Comparison of ENCODE assay signal across 16 cellular contexts in genomic region chr17:61144876-61145564, GRCh38.
DNase-seq lines count a peak whose midpoint lies in the region; ATAC-seq, FAIRE-seq and TF ChIP-seq lines count a peak whose summit lies in the region.
"Had no signal": no experiment of that assay in that cellular context is flagged by ENCODE, and none has a peak within 500 bp of the region (broad histone marks: within the 10 kb centered on the region; RNA-seq: fewer than 3 reads in every experiment).

No MANE protein-coding gene starts in this region.

- H3K9me1 ChIP-seq in IMR-90 (ENCODE audit: insufficient read depth, low read length) = no peaks in the 10 kb centered on the region

- WGBS in A549 (ENCODE audit: missing lambda C conversion rate) = 87% methylated on average over 8 of the region's 8 CpGs
- WGBS in IMR-90 (ENCODE audit: extremely low coverage in 2 of 2, insufficient read length in 1 of 2), 2 experiments = 61% methylated on average over 3 of the region's 8 CpGs; no CpG with 5 or more reads in 1 of the 2 experiments
- WGBS in GM12878 (ENCODE audit: insufficient coverage, insufficient replicate concordance, low lambda C conversion rate, missing lambda C conversion rate) = 67% methylated on average over 8 of the region's 8 CpGs

- SMC1A ChIA-PET in GM12878 (lab: Charles Lee; ENCODE audit: uncharacterized antibody, unreplicated experiment) = interaction anchor here (0.9 kb wide), 1 partner anchor 80 kb away, joined by 3 read pairs; no protein-coding TSS in a partner anchor

- dilution Hi-C loops in IMR-90 (cut with HindIII; ENCODE audit: low sequenced_read_pairs, unreplicated experiment) = no loop called here

- H3K4me2 ChIP-seq in A549 (no peak overlapping the region), IMR-90 (ENCODE audit: low read depth, low read length) (no peak overlapping the region), GM12878 (ENCODE audit: control insufficient read depth, insufficient read depth) (no peak overlapping the region)

- no peaks in the 10 kb centered on the region for H3K79me1 ChIP-seq in IMR-90 (ENCODE audit: low read depth in 1 of 2, low read length in 2 of 2)

- POLR2A ChIA-PET in A549 (lab: Yijun Ruan, JAX) = no interaction called here
- POLR2A ChIA-PET in IMR-90 (lab: Charles Lee; ENCODE audit: unreplicated experiment) = no interaction called here
- POLR2A ChIA-PET in GM12878 (lab: Charles Lee) = no interaction called here

- H4K20me1 ChIP-seq in IMR-90 (ENCODE audit: insufficient read depth, low read length) (no peaks in the 10 kb centered on the region), GM12878 (ENCODE audit: control insufficient read depth, insufficient read depth) (no peaks in the 10 kb centered on the region)

- in situ Hi-C loops in IMR-90 (cut with MboI; ENCODE audit: low sequenced_read_pairs) = no loop called here
- in situ Hi-C loops in GM12878 (cut with MboI) = no loop called here

- peak overlapping the region; percentile 34; the same call in 1 of the 2 replicates for H2BK20ac ChIP-seq in IMR-90 (ENCODE audit: low read depth, low read length)

- peak overlapping the region; percentile 36; the same call in 1 of the 2 replicates for H2BK120ac ChIP-seq in IMR-90 (ENCODE audit: low read depth, low read length)

- RAD21 ChIA-PET in GM12878 (lab: Charles Lee; ENCODE audit: unreplicated experiment) = no interaction called here

- H3K27me3 ChIP-seq in IMR-90 (ENCODE audit: control insufficient read depth, insufficient read depth, low read length) (no peaks in the 10 kb centered on the region), GM12878 (replicated peaks in 1 of 2; ENCODE audit: control insufficient read depth in 2 of 2, insufficient read depth in 2 of 2, low read length in 1 of 2) (no peaks in the 10 kb centered on the region)
- H3K27me3 ChIP-seq in effector memory CD4-positive, alpha-beta T cell (replicated peaks; ENCODE audit: control insufficient read depth, insufficient read depth, low read length, poor library complexity, severe bottlenecking) = no peaks in the 10 kb centered on the region

- H3K27me3 Mint-ChIP-seq in naive B cell = no peaks in the 10 kb centered on the region
- H3K27me3 Mint-ChIP-seq in activated T-helper 1 cell treated with anti-CD3 and anti-CD28 coated beads, Interleukin-12 subunit alpha, Interleukin-12 subunit beta, Interleukin-2, Interleukin-4 antibody, amounts not matched to agents 30 ng/mL and 10 ng/mL and 1 ng/mL, durations not matched to agents 14 hours and 24 hours and 36 hours (ENCODE audit: insufficient read depth) = no peaks in the 10 kb centered on the region

- H4K8ac ChIP-seq in IMR-90 (ENCODE audit: low read depth in 2 of 2, low read length in 2 of 2) = peak overlapping the region in 1 of 2 experiments; percentile 29; a peak in 2 of 4 replicates

- CTCF ChIA-PET in A549 (lab: Yijun Ruan, JAX) = interaction anchor here (1.0 to 1.1 kb wide), 2 partner anchors 15 to 36 kb away, joined by 3 to 4 read pairs; no protein-coding TSS in a partner anchor
- CTCF ChIA-PET in IMR-90 (lab: Yijun Ruan, JAX) = no interaction called here
- CTCF ChIA-PET in GM12878 (lab: Yijun Ruan, JAX) = no interaction called here

- H3K27ac ChIP-seq in A549 (no peak overlapping the region), IMR-90 (ENCODE audit: insufficient read depth, low read length) (no peak overlapping the region), GM12878 (ENCODE audit: control insufficient read depth, insufficient read depth) (no peak overlapping the region)
- H3K27ac ChIP-seq in effector memory CD4-positive, alpha-beta T cell (ENCODE audit: insufficient read depth, low read length, poor library complexity, severe bottlenecking) = no peak overlapping the region
- H3K27ac ChIP-seq: parathyroid adenoma had no signal

- H2AFZ ChIP-seq in IMR-90 (replicated peaks; ENCODE audit: low read length, poor library complexity) = no peak overlapping the region
- peak overlapping the region; percentile 8 for H2AFZ ChIP-seq in GM12878 (ENCODE audit: control insufficient read depth, low read depth, low read length)
- H2AFZ ChIP-seq: parathyroid adenoma had no signal

- H2BK15ac ChIP-seq in IMR-90 (ENCODE audit: low read depth, low read length) = peak overlapping the region; percentile 4; the same call in 1 of the 3 replicates

- 0 out of 2 replicates have a peak overlapping the region, but pooled peaks have one; percentile 2 for H4K91ac ChIP-seq in IMR-90 (ENCODE audit: insufficient read depth, low read depth, low read length)

- no peaks in the 10 kb centered on the region for H3K9me3 ChIP-seq in A549
- no peaks in the 10 kb centered on the region for H3K9me3 ChIP-seq in IMR-90 (ENCODE audit: control insufficient read depth, insufficient read depth, low read length)
- H3K9me3 ChIP-seq in GM12878 (replicated peaks; ENCODE audit: control insufficient read depth, insufficient read depth, low read length) = no peaks in the 10 kb centered on the region
- H3K9me3 ChIP-seq in effector memory CD4-positive, alpha-beta T cell (ENCODE audit: control insufficient read depth, low read length) = no peaks in the 10 kb centered on the region

- no peak overlapping the region for H3K23ac ChIP-seq in IMR-90 (ENCODE audit: low read depth, low read length)

- H3K4me3 Mint-ChIP-seq in naive B cell = peak overlapping the region; percentile 42 to 87 (median 78)
- H3K4me3 Mint-ChIP-seq in activated T-helper 1 cell treated with anti-CD3 and anti-CD28 coated beads, Interleukin-12 subunit alpha, Interleukin-12 subunit beta, Interleukin-2, Interleukin-4 antibody, amounts not matched to agents 30 ng/mL and 10 ng/mL and 1 ng/mL, durations not matched to agents 14 hours and 24 hours and 36 hours = no peak overlapping the region

- H3K56ac ChIP-seq in IMR-90 (ENCODE audit: extremely low read depth, insufficient read depth, low read length) = no peak overlapping the region

- FAIRE-seq in A549 (lab: Jason Lieb, UNC) = peak; percentile 32
- FAIRE-seq in GM12878 (lab: Jason Lieb, UNC) = peak; percentile 44

- H3K9ac ChIP-seq in IMR-90 (ENCODE audit: low read depth, low read length) (no peak overlapping the region), GM12878 (ENCODE audit: control insufficient read depth, insufficient read depth, low read length) (no peak overlapping the region)

- no peaks in the 10 kb centered on the region for H3K9me3 Mint-ChIP-seq in naive B cell
- H3K9me3 Mint-ChIP-seq in activated T-helper 1 cell treated with anti-CD3 and anti-CD28 coated beads, Interleukin-12 subunit alpha, Interleukin-12 subunit beta, Interleukin-2, Interleukin-4 antibody, amounts not matched to agents 30 ng/mL and 10 ng/mL and 1 ng/mL, durations not matched to agents 14 hours and 24 hours and 36 hours = no peaks in the 10 kb centered on the region

- H3K4me1 ChIP-seq in A549 = peaks cover 5% of the 10 kb centered on the region; the same call in 1 of the 3 replicates
- peaks cover 3% of the 10 kb centered on the region for H3K4me1 ChIP-seq in IMR-90 (ENCODE audit: control insufficient read depth, insufficient read depth, low read length)
- no peaks in the 10 kb centered on the region for H3K4me1 ChIP-seq in GM12878 (ENCODE audit: control insufficient read depth, insufficient read depth, low read length)
- peaks cover 1% of the 10 kb centered on the region for H3K4me1 ChIP-seq in effector memory CD4-positive, alpha-beta T cell (ENCODE audit: control insufficient read depth, insufficient read depth, low read length, poor library complexity, severe bottlenecking)

- no peak overlapping the region for H2AK9ac ChIP-seq in IMR-90 (replicated peaks; ENCODE audit: low read depth, low read length, poor library complexity)

- ATAC-seq in A549 (no peak), IMR-90 (ENCODE audit: low read depth) (no peak), GM12878 (no peak), naive B cell (ENCODE audit: low read depth in 2 of 2) (peak; percentile 60 to 64), left lobe of liver (no peak)
- ATAC-seq: activated CD4-positive, CD25-positive, alpha-beta regulatory T cell treated with anti-CD3 and anti-CD28 coated beads, Interleukin-2, amount 50 U/mL, for 24 hours had no signal

- H3K36me3 ChIP-seq in IMR-90 (ENCODE audit: control insufficient read depth, insufficient read depth, low read length) (no peaks in the 10 kb centered on the region), GM12878 (ENCODE audit: control insufficient read depth in 2 of 2, insufficient read depth in 2 of 2, low read length in 1 of 2) (no peaks in the 10 kb centered on the region)
- no peaks in the 10 kb centered on the region for H3K36me3 ChIP-seq in effector memory CD4-positive, alpha-beta T cell (ENCODE audit: control insufficient read depth, insufficient read depth, low read length)

- H3K79me2 ChIP-seq in GM12878 (ENCODE audit: control insufficient read depth, insufficient read depth, low read length) = no peaks in the 10 kb centered on the region
- H3K79me2 ChIP-seq: parathyroid adenoma had no signal

- no TSS peak for BruUV-seq in IMR-90 (replicated peaks; lab: Mats Ljungman, UMichigan)
- BruUV-seq in GM12878 (replicated peaks; lab: Mats Ljungman, UMichigan) = no TSS peak

- no peak overlapping the region; the same call in 1 of the 2 replicates for H4K5ac ChIP-seq in IMR-90 (ENCODE audit: low read depth, low read length)

- H3K18ac ChIP-seq in IMR-90 (ENCODE audit: low read depth, low read length) = no peak overlapping the region

- intact Hi-C loops in IMR-90 (cut with micrococcal nuclease) (no loop called here), GM12878 (cut with micrococcal nuclease; ENCODE audit: unreplicated experiment) (no loop called here)
- intact Hi-C loops in activated T-helper 1 cell treated with anti-CD3 and anti-CD28 coated beads, Interleukin-12 subunit alpha, Interleukin-12 subunit beta, Interleukin-2, Interleukin-4 antibody, amounts not matched to agents 30 ng/mL and 10 ng/mL and 1 ng/mL, durations not matched to agents 14 hours and 24 hours and 36 hours (cut with micrococcal nuclease) = no loop called here

- H2AK5ac ChIP-seq in IMR-90 (ENCODE audit: low read depth, low read length) = no peak overlapping the region

- TF ChIP-seq POLR2A in A549 (IDR thresholded peaks at IDR 0.05; ENCODE audit: low read length) = no peak
- TF ChIP-seq POLR2A in IMR-90 (IDR thresholded peaks at IDR 0.05; ENCODE audit: low read depth, low read length) = no peak
- no peak for TF ChIP-seq POLR2A in GM12878 (IDR thresholded peaks at IDR 0.05; ENCODE audit: low read depth, low read length)

- H3K27ac Mint-ChIP-seq in naive B cell = peak overlapping the region; percentile 76 to 96 (median 84)
- H3K27ac Mint-ChIP-seq in activated T-helper 1 cell treated with anti-CD3 and anti-CD28 coated beads, Interleukin-12 subunit alpha, Interleukin-12 subunit beta, Interleukin-2, Interleukin-4 antibody, amounts not matched to agents 30 ng/mL and 10 ng/mL and 1 ng/mL, durations not matched to agents 14 hours and 24 hours and 36 hours = no peak overlapping the region

- TF ChIP-seq RAD21 in A549 (conservative IDR thresholded peaks at IDR 0.05 in 1 of 2, IDR thresholded peaks at IDR 0.05 in 1 of 2) (no peak), IMR-90 (IDR thresholded peaks at IDR 0.05; ENCODE audit: low read length) (no peak), GM12878 (IDR thresholded peaks at IDR 0.05; ENCODE audit: insufficient read depth, low read depth, low read length) (no peak)

- no peaks in the 10 kb centered on the region for H3K36me3 Mint-ChIP-seq in naive B cell
- no peaks in the 10 kb centered on the region for H3K36me3 Mint-ChIP-seq in activated T-helper 1 cell treated with anti-CD3 and anti-CD28 coated beads, Interleukin-12 subunit alpha, Interleukin-12 subunit beta, Interleukin-2, Interleukin-4 antibody, amounts not matched to agents 30 ng/mL and 10 ng/mL and 1 ng/mL, durations not matched to agents 14 hours and 24 hours and 36 hours (ENCODE audit: low read depth)

- 0 out of 2 replicates have a peak overlapping the region, but pooled peaks have one; percentile 1 for H3K4ac ChIP-seq in IMR-90 (ENCODE audit: low read depth, low read length)

- DNase-seq in A549 (ENCODE audit: low read depth in 1 of 2, low spot score in 1 of 2) (no peak), IMR-90 (no peak), GM12878 (ENCODE audit: low read depth, low spot score) (no peak), naive B cell (peak; percentile 14), left lobe of liver (ENCODE audit: low spot score) (no peak)
- no peak for DNase-seq in activated T-helper 1 cell treated with anti-CD3 and anti-CD28 coated beads, Interleukin-12 subunit alpha, Interleukin-12 subunit beta, Interleukin-2, Interleukin-4 antibody, amounts not matched to agents 30 ng/mL and 10 ng/mL and 1 ng/mL, durations not matched to agents 14 hours and 24 hours and 36 hours (ENCODE audit: low spot score)
- DNase-seq in activated CD4-positive, alpha-beta T cell treated with anti-CD3 and anti-CD28 coated beads, Interleukin-2, amount 50 U/mL, for 48 hours = no peak
- no peak for DNase-seq in effector memory CD4-positive, alpha-beta T cell
- DNase-seq: central memory CD4-positive, alpha-beta T cell; HCEC 1CT; kidney; NCI-H345; RPMI8226; stimulated activated CD4-positive, alpha-beta T cell treated with anti-CD3 and anti-CD28 coated beads, Interleukin-4, amount 100 ng/mL, for 24 hours had no signal

- no peak overlapping the region for H2BK5ac ChIP-seq in IMR-90 (ENCODE audit: low read depth, low read length, poor library complexity, severe bottlenecking)

- H3K4me3 ChIP-seq in A549 (no peak overlapping the region), IMR-90 (ENCODE audit: insufficient read depth, low read depth, low read length) (no peak overlapping the region), GM12878 (no peak overlapping the region)
- H3K4me3 ChIP-seq in effector memory CD4-positive, alpha-beta T cell (ENCODE audit: insufficient read depth, low read depth, low read length, poor library complexity, severe bottlenecking) = no peak overlapping the region

- peaks cover 30 to 50% (median 39%) of the 10 kb centered on the region in 3 donors for H3K4me1 Mint-ChIP-seq in naive B cell
- H3K4me1 Mint-ChIP-seq in activated T-helper 1 cell treated with anti-CD3 and anti-CD28 coated beads, Interleukin-12 subunit alpha, Interleukin-12 subunit beta, Interleukin-2, Interleukin-4 antibody, amounts not matched to agents 30 ng/mL and 10 ng/mL and 1 ng/mL, durations not matched to agents 14 hours and 24 hours and 36 hours (ENCODE audit: low read depth) = peaks cover 5% of the 10 kb centered on the region

- H3K14ac ChIP-seq in IMR-90 (replicated peaks; ENCODE audit: low read depth, low read length) = peak overlapping the region; percentile 46; the same call in 1 of the 2 replicates

- TF ChIP-seq EP300 in A549 (IDR thresholded peaks at IDR 0.05) = no peak
- TF ChIP-seq EP300 in GM12878 (IDR thresholded peaks at IDR 0.05; ENCODE audit: borderline replicate concordance in 1 of 2, control insufficient read depth in 1 of 2, low read depth in 2 of 2, low read length in 2 of 2) = no peak

- TF ChIP-seq CTCF in A549 (IDR thresholded peaks at IDR 0.05) = no peak
- TF ChIP-seq CTCF in IMR-90 (conservative IDR thresholded peaks at IDR 0.05; ENCODE audit: low read depth, low read length) = no peak
- no peak for TF ChIP-seq CTCF in GM12878 (IDR thresholded peaks at IDR 0.05 in 2 of 3, conservative IDR thresholded peaks at IDR 0.05 in 1 of 3; ENCODE audit: control insufficient read depth in 2 of 3, extremely low read depth in 1 of 3, insufficient read depth in 1 of 3, low read depth in 3 of 3, low read length in 3 of 3)

Comparison
In these comparisons a context has a peak if more than half of its experiments do, and no peak if none do; other contexts are left out.
1. ATAC-seq: peak in naive B cell (2 of 2); none in A549 (0 of 2), IMR-90 (single experiment), GM12878 (single experiment) and left lobe of liver (single experiment).